Comparison of ENCODE assay signal across 8 cellular contexts in genomic region chr1:22739648-22740385, GRCh38. TPM values are rescaled to one million over a fixed set of nuclear protein-coding genes. Genes with fewer than 3 reads are reported as not detected.
DNase-seq lines count a peak whose midpoint lies in the region; ATAC-seq and TF ChIP-seq lines count a peak whose summit lies in the region.
"Had no signal": no experiment of that assay in that cellular context is flagged by ENCODE, and none has a peak within 500 bp of the region (broad histone marks: within the 10 kb centered on the region; RNA-seq: fewer than 3 reads in every experiment).

No MANE protein-coding gene starts in this region.

- no peaks in the 10 kb centered on the region for H3K27me3 ChIP-seq in upper lobe of right lung

- no peaks in the 10 kb centered on the region for H3K9me3 ChIP-seq in upper lobe of right lung

- DNase-seq in HS-27A (ENCODE audit: low read depth) (peak; percentile 93), amniotic epithelial cell (ENCODE audit: low read depth) (peak; percentile 97), kidney tubule cell (ENCODE audit: low spot score) (peak; percentile 91), upper lobe of right lung (no peak), COR-L47 (lab: John Stamatoyannopoulos, UW) (no peak), NCI-H82 (lab: John Stamatoyannopoulos, UW) (no peak)
- DNase-seq: left colon had no signal

- intact Hi-C loops in upper lobe of right lung (cut with DNase I) = no loop called here

- H3K4me3 ChIP-seq in upper lobe of right lung = no peak overlapping the region

- ATAC-seq in upper lobe of right lung (peak; percentile 11), HG02798 (IDR thresholded peaks at IDR 0.05; ENCODE audit: poor library complexity, unreplicated experiment) (no peak)
- ATAC-seq: left colon had no signal

- no peak overlapping the region for H3K27ac ChIP-seq in upper lobe of right lung

- no peaks in the 10 kb centered on the region for H3K4me1 ChIP-seq in upper lobe of right lung

- no peaks in the 10 kb centered on the region for H3K36me3 ChIP-seq in upper lobe of right lung

- no peak for TF ChIP-seq CTCF in upper lobe of right lung (IDR thresholded peaks at IDR 0.05)

RNA-seq across cellular contexts. Expression of gene EPHB2, which starts 29.2 kb away (rescaled TPM):
- 6.0 TPM for total RNA-seq in upper lobe of right lung

Comparison
In these comparisons a context has a peak if more than half of its experiments do, and no peak if none do; other contexts are left out.
1. DNase-seq: peak in HS-27A (single experiment), amniotic epithelial cell (single experiment) and kidney tubule cell (single experiment); none in upper lobe of right lung (single experiment), COR-L47 (single experiment) and NCI-H82 (single experiment).